ENCODE assay signal across 29 cellular contexts in the genomic region with DNA sequence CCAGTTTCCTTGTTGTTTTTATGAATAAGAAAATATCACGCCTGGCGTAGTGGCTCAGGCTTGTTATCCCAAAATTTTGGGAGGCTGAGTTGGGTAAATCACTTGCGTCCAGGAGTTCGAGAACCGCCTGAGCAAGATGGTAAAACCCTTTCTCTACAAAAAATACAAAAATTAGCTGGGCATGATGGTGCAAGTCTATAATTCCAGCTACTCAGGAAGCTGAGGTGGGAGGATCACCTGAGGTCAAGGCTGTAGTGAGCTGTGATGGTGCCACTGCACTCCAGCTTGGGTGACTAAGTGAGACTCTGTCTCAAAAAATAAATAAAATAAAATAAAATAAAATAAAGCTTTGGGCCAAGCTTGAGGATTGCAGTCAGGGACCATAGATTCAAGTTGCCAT.
"Had no signal": no experiment of that assay in that cellular context is flagged by ENCODE, and none has a peak within 500 bp of the region (broad histone marks: within the 10 kb centered on the region; RNA-seq: fewer than 3 reads in every experiment).

No MANE protein-coding gene starts in this region.

- H3K4me3 ChIP-seq: adrenal gland, ascending aorta, body of pancreas, breast epithelium, cardiac muscle cell had no signal

- DNase-seq: activated effector memory CD4-positive, alpha-beta T cell treated with anti-CD3 and anti-CD28 coated beads, Interleukin-2, amount 50 U/mL, for 16 hours; activated effector memory CD4-positive, alpha-beta T cell treated with Interleukin-2 at 50 U/mL for 16 hours; activated gamma-delta T cell; activated gamma-delta T cell treated with Interleukin-2 at 50 U/mL for 16 hours; activated naive CD4-positive, alpha-beta T cell; activated naive CD4-positive, alpha-beta T cell treated with anti-CD3 and anti-CD28 coated beads for 36 hours; activated naive CD4-positive, alpha-beta T cell treated with anti-CD3 and anti-CD28 coated beads, Interleukin-2, amount 10 ng/mL, durations not matched to agents 7 days and 5 days; activated naive CD4-positive, alpha-beta T cell treated with anti-CD3 and anti-CD28 coated beads, Interleukin-2, amount 50 U/mL, for 16 hours; activated naive CD4-positive, alpha-beta T cell treated with Interleukin-2 at 50 U/mL for 16 hours; activated naive CD8-positive, alpha-beta T cell treated with anti-CD3 and anti-CD28 coated beads for 36 hours; activated naive CD8-positive, alpha-beta T cell treated with anti-CD3 and anti-CD28 coated beads, Interleukin-2, amount 10 ng/mL, durations not matched to agents 7 days and 5 days; activated naive CD8-positive, alpha-beta T cell treated with anti-CD3 and anti-CD28 coated beads, Interleukin-2, amount 50 U/mL, for 24 hours; activated T-cell treated with anti-CD3 and anti-CD28 coated beads, Interleukin-2, amount 50 U/mL, for 1 hour; activated T-cell treated with anti-CD3 and anti-CD28 coated beads, Interleukin-2, amount 50 U/mL, for 24 hours; activated T-cell treated with anti-CD3 and anti-CD28 coated beads, Interleukin-2, amount 50 U/mL, for 4 hours; activated T-cell treated with anti-CD3 and anti-CD28 coated beads, Interleukin-2, amount 50 U/mL, for 48 hours; activated T-cell treated with anti-CD3 and anti-CD28 coated beads, Interleukin-2, amount 50 U/mL, for 72 hours; adrenal gland; amniotic stem cell; aorta; body of pancreas; brain microvascular endothelial cell; caudate nucleus; central memory CD4-positive, alpha-beta T cell; cerebellar nuclear complex had no signal

- FAIRE-seq: astrocyte had no signal

- H3K27me3 ChIP-seq: adrenal gland, ascending aorta, body of pancreas, brain microvascular endothelial cell, breast epithelium, cardiac muscle cell had no signal

- H3K36me3 ChIP-seq: adrenal gland, ascending aorta, brain microvascular endothelial cell, breast epithelium, cardiac muscle cell had no signal

- H3K27ac ChIP-seq: adrenal gland, ascending aorta, body of pancreas, brain microvascular endothelial cell, cardiac muscle cell had no signal

- H3K4me1 ChIP-seq: adrenal gland, ascending aorta, body of pancreas, breast epithelium had no signal

- H3K9me3 ChIP-seq: adrenal gland, ascending aorta, body of pancreas, breast epithelium had no signal
